9 cellular contexts compared by ENCODE assay signal in the genomic region with DNA sequence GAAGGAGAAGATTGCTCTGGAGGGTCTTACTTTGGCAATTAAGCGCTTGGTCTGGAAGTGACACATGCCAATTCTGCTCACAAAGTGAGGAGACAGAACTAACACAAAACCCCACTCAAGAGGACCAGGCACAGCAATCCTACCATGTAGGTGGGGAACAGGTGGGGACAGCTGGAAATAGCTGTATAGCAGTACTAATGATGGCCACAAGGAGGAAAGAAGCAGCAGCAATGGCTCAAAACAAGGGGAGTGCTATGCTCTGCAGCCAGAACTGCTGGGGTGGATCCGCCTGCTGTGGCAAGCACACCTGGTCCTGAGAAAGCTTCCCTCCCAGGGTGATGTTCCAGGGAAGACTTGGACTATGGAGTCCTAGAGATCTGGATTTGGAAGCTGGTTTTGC. TPM values are rescaled to one million over a fixed set of nuclear protein-coding genes. Genes with fewer than 3 reads are reported as not detected.
DNase-seq lines count a peak whose midpoint lies in the region; ATAC-seq and TF ChIP-seq lines count a peak whose summit lies in the region.
"Had no signal": no experiment of that assay in that cellular context is flagged by ENCODE, and none has a peak within 500 bp of the region (broad histone marks: within the 10 kb centered on the region; RNA-seq: fewer than 3 reads in every experiment).

No MANE protein-coding gene starts in this region.

- peaks cover 11% of the 10 kb centered on the region; the same call in 1 of the 2 replicates for H3K27me3 ChIP-seq in DOHH2 (ENCODE audit: control insufficient read depth, low read length)

- no peaks in the 10 kb centered on the region for H3K9me3 Mint-ChIP-seq in HFFc6
- no peaks in the 10 kb centered on the region for H3K9me3 Mint-ChIP-seq in naive thymus-derived CD8-positive, alpha-beta T cell

- CTCF ChIA-PET in GM10248 (lab: Yijun Ruan, JAX): interaction anchor here (0.7 to 2.0 kb wide), 4 partner anchors 14 to 80 kb away, joined by 3 to 6 read pairs (median 4); no protein-coding TSS in a partner anchor

- POLR2A ChIA-PET in naive thymus-derived CD8-positive, alpha-beta T cell (lab: Charles Lee): no interaction called here
- POLR2A ChIA-PET in GM10248 (lab: Yijun Ruan, JAX): no interaction called here

- H3K9me2 ChIP-seq in DOHH2 (replicated peaks; ENCODE audit: control insufficient read depth, low read length): no peaks in the 10 kb centered on the region

- no peaks in the 10 kb centered on the region for H3K4me1 Mint-ChIP-seq in HFFc6 (ENCODE audit: low read depth)
- H3K4me1 Mint-ChIP-seq in naive thymus-derived CD8-positive, alpha-beta T cell: no peaks in the 10 kb centered on the region

- in situ Hi-C loops in astrocyte of the cerebellum (cut with HindIII; ENCODE audit: low sequenced_read_pairs): no loop called here

- no peaks in the 10 kb centered on the region for H3K4me1 ChIP-seq in DOHH2 (ENCODE audit: control insufficient read depth, low read length)
- H3K4me1 ChIP-seq: psoas muscle had no signal

- TF ChIP-seq CTCF in DOHH2 (IDR thresholded peaks at IDR 0.05; ENCODE audit: low read depth, low read length, poor library complexity, severe bottlenecking) (peak; percentile 49), HFFc6 (IDR thresholded peaks at IDR 0.05) (peak; percentile 59), astrocyte of the cerebellum (IDR thresholded peaks at IDR 0.05; ENCODE audit: low read depth, low read length, missing control alignments) (peak; percentile 38), GM10248 (IDR thresholded peaks at IDR 0.05; ENCODE audit: control extremely low read depth, extremely low read depth, low read depth, missing control alignments) (no peak)

- no peaks in the 10 kb centered on the region for H3F3A ChIP-seq in DOHH2 (ENCODE audit: control insufficient read depth, insufficient read depth)

- DNase-seq in HFFc6: no peak
- no peak for DNase-seq in astrocyte of the cerebellum (ENCODE audit: low read depth)
- peak in 2 of 10 donors; percentile 10 to 31 for DNase-seq in naive thymus-derived CD8-positive, alpha-beta T cell
- DNase-seq in substantia nigra (lab: John Stamatoyannopoulos, UW): no peak
- no peak for DNase-seq in glomerular visceral epithelial cell (ENCODE audit: extremely low spot score)
- no peak for DNase-seq in GM10248 (ENCODE audit: extremely low spot score)
- DNase-seq: NCI-H2081 treated with DMSO at 0.1 percent for 48 hours, psoas muscle had no signal

- peak; percentile 63 to 64 for ATAC-seq in naive thymus-derived CD8-positive, alpha-beta T cell
- ATAC-seq: psoas muscle had no signal

- no peaks in the 10 kb centered on the region for H3K36me3 Mint-ChIP-seq in HFFc6 (ENCODE audit: low read depth)
- H3K36me3 Mint-ChIP-seq in naive thymus-derived CD8-positive, alpha-beta T cell: no peaks in the 10 kb centered on the region

- no peaks in the 10 kb centered on the region for H4K20me1 ChIP-seq in DOHH2 (ENCODE audit: control insufficient read depth, insufficient read depth, low read depth, low read length)

- no peaks in the 10 kb centered on the region for H3K36me3 ChIP-seq in DOHH2 (ENCODE audit: control insufficient read depth, low read length)

- H3K4me2 ChIP-seq in DOHH2 (ENCODE audit: low read length): no peak overlapping the region

- H3K27ac ChIP-seq in DOHH2 (ENCODE audit: low read depth, low read length): no peak overlapping the region
- no peak overlapping the region for H3K27ac ChIP-seq in substantia nigra (ENCODE audit: low read depth, low read length, poor library complexity, severe bottlenecking)
- H3K27ac ChIP-seq: psoas muscle had no signal

- no peak overlapping the region for H3K4me3 Mint-ChIP-seq in HFFc6
- no peak overlapping the region for H3K4me3 Mint-ChIP-seq in naive thymus-derived CD8-positive, alpha-beta T cell

- H3K27me3 Mint-ChIP-seq in HFFc6 (ENCODE audit: insufficient read depth): peaks cover 7% of the 10 kb centered on the region
- H3K27me3 Mint-ChIP-seq in naive thymus-derived CD8-positive, alpha-beta T cell: peaks cover 16 to 19% (median 18%) of the 10 kb centered on the region in 5 donors

- H3K27ac Mint-ChIP-seq in HFFc6: no peak overlapping the region
- no peak overlapping the region for H3K27ac Mint-ChIP-seq in naive thymus-derived CD8-positive, alpha-beta T cell

- H3K9me3 ChIP-seq in DOHH2 (ENCODE audit: control insufficient read depth, insufficient read depth, low read length): no peaks in the 10 kb centered on the region
- H3K9me3 ChIP-seq: psoas muscle had no signal

- H3K4me3 ChIP-seq in DOHH2 (ENCODE audit: low read length): no peak overlapping the region
- H3K4me3 ChIP-seq in astrocyte of the cerebellum (ENCODE audit: low read depth, low read length): no peak overlapping the region
- H3K4me3 ChIP-seq: psoas muscle had no signal

- no peaks in the 10 kb centered on the region for H3K79me2 ChIP-seq in DOHH2 (ENCODE audit: control insufficient read depth, low read length)

RNA-seq across cellular contexts. Expression of a gene that starts 17.0 kb away (rescaled TPM):
- not detected for total RNA-seq in HFFc6 (2021; fragmentation: NEBNext Ultra II Directional; extraction: Animal tissue kit (Norgen Biotek cat#: 25700))
- under 1 TPM; 0.49 to 0.60 TPM for total RNA-seq in naive thymus-derived CD8-positive, alpha-beta T cell
- polyA plus RNA-seq in naive thymus-derived CD8-positive, alpha-beta T cell: under 1 TPM; 0.19 to 0.60 (median 0.48) TPM
